In the genomic region with DNA sequence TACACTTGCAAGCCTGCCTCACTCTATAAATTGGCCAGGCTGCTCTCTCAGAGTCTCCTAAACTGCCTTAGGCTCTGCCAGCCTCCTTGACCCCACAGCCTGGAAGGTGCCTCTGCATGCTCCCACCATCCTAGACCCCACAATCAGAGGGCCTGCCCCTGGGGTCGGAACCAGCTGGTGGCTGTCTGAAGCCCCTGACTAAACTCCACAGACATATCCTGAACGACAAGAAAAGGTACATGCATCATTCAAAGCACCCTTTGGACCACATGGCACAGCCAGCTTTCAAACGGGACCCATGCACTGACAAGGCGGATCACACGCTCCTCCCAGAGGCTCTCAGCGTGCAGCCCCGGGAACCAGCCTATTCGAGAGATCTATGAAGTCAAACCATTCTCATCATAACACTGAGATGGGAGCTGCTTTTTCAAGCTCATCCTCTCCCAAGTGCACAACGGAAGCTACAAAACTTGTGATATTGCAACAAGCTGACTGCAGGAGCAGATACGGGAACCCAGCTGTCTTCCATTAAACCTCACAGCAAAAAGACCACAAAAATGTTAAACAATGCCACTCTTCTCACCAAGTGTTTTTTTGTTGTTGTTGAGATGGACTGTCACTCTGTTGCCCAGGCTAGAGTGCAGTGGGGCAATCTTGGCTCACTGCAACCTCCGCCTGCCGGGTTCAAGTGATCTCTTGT, we compare ENCODE assay signal across 30 cellular contexts. TPM values are rescaled to one million over a fixed set of nuclear protein-coding genes. Genes with fewer than 3 reads are reported as not detected.
A peak's percentile ranks its signal among the peaks of the same experiment; 100 is the strongest.
DNase-seq lines count a peak whose midpoint lies in the region; ATAC-seq and TF ChIP-seq lines count a peak whose summit lies in the region.
"Had no signal": no experiment of that assay in that cellular context is flagged by ENCODE, and none has a peak within 500 bp of the region (broad histone marks: within the 10 kb centered on the region; RNA-seq: fewer than 3 reads in every experiment).

No MANE protein-coding gene starts in this region.

- H3K36me3 ChIP-seq in sigmoid colon = no peaks in the 10 kb centered on the region
- H3K36me3 ChIP-seq: gastrocnemius medialis, tibial nerve had no signal

- H3K4me3 ChIP-seq in fibroblast of villous mesenchyme (ENCODE audit: low read depth, low read length) = no peak overlapping the region
- H3K4me3 ChIP-seq in sigmoid colon = no peak overlapping the region
- H3K4me3 ChIP-seq: gastrocnemius medialis, lung, right lobe of liver, tibial nerve had no signal

- H3K4me1 ChIP-seq in sigmoid colon = no peaks in the 10 kb centered on the region
- H3K4me1 ChIP-seq: parathyroid adenoma had no signal

- intact Hi-C loops in sigmoid colon (cut with DNase I) = no loop called here

- peaks cover 10 to 47% (median 17%) of the 10 kb centered on the region in 3 donors for H3K27me3 ChIP-seq in sigmoid colon
- H3K27me3 ChIP-seq: right lobe of liver had no signal

- ATAC-seq in HG03571 (IDR thresholded peaks at IDR 0.05; ENCODE audit: unreplicated experiment) = no peak
- ATAC-seq in HG03439 (IDR thresholded peaks at IDR 0.05; ENCODE audit: unreplicated experiment) = no peak
- ATAC-seq: gastrocnemius medialis, natural killer cell had no signal

- no peak for TF ChIP-seq EP300 in sigmoid colon (IDR thresholded peaks at IDR 0.05)

- TF ChIP-seq CTCF in fibroblast of villous mesenchyme (IDR thresholded peaks at IDR 0.05; ENCODE audit: insufficient read depth, low read depth, low read length) (no peak), sigmoid colon (IDR thresholded peaks at IDR 0.05) (no peak)

- WGBS in sigmoid colon, 2 donors = 86 to 90% methylated on average over 12 of the region's 12 CpGs

- TF ChIP-seq POLR2A in sigmoid colon (IDR thresholded peaks at IDR 0.05) = no peak

- peak; percentile 69 for DNase-seq in GM03348 (ENCODE audit: low spot score)
- DNase-seq in RPMI7951 (ENCODE audit: low read depth) = peak; percentile 28
- DNase-seq in fibroblast of villous mesenchyme (ENCODE audit: low read depth) = peak; percentile 95
- peak; percentile 44 for DNase-seq in sigmoid colon
- DNase-seq in mucosa of gallbladder (ENCODE audit: low spot score) = no peak
- no peak for DNase-seq in Ammon's horn (ENCODE audit: low spot score)
- DNase-seq: activated CD4-positive, alpha-beta T cell treated with anti-CD3 and anti-CD28 coated beads, Interleukin-2, amount 10 ng/mL, durations not matched to agents 7 days and 5 days; activated CD8-positive, alpha-beta memory T cell treated with anti-CD3 and anti-CD28 coated beads, Interleukin-2, amount 50 U/mL, for 48 hours; activated gamma-delta T cell; amniotic stem cell; COR-L47; gastrocnemius medialis; hypothalamus; kidney; MM.1S; natural killer cell; NCI-H1436; NCI-H82; SIG-M5; stimulated activated CD4-positive, alpha-beta T cell treated with anti-CD3 and anti-CD28 coated beads, Interleukin-1b, Interleukin-23, amount 100 ng/mL, for 48 hours; stimulated activated naive CD4-positive, alpha-beta T cell had no signal

- no peak overlapping the region for H3K27ac ChIP-seq in sigmoid colon
- H3K27ac ChIP-seq: gastrocnemius medialis, HL-60, parathyroid adenoma, right lobe of liver, tibial nerve had no signal

- no peaks in the 10 kb centered on the region for H3K9me3 ChIP-seq in sigmoid colon
- H3K9me3 ChIP-seq: gastrocnemius medialis, right lobe of liver had no signal

RNA-seq across cellular contexts. Expression of gene SHANK2, which starts 8.1 kb away (rescaled TPM):
- under 0.01 and 0.10 TPM in 2 replicates for total RNA-seq in RPMI7951 (2014; rRNA removed; shearing (Covaris generic))
- total RNA-seq in fibroblast of villous mesenchyme = 0.86 and 0.97 TPM in 2 replicates
- total RNA-seq in sigmoid colon = 10 to 100 TPM in 3 of 4 donors, 1 to 10 TPM in 1; 8.0 to 43.8 (median 16.8) TPM
- 1 to 10 TPM; 3.5 to 4.4 (median 3.6) TPM for polyA plus RNA-seq in sigmoid colon
- total RNA-seq in mucosa of gallbladder = 18.0 TPM
- total RNA-seq: activated CD4-positive, alpha-beta T cell treated with anti-CD3 and anti-CD28 coated beads, Interleukin-2, amount 10 ng/mL, durations not matched to agents 7 days and 5 days; endothelial cell of umbilical vein; T-helper 1 cell treated with Interleukin-12 subunit alpha and Interleukin-12 subunit beta and Interleukin-4 antibody, amounts not matched to agents 30 ng/mL and 1 ng/mL, for 36 hours had no signal
- polyA plus RNA-seq: endothelial cell of umbilical vein had no signal

Comparison
In these comparisons a context has a peak if more than half of its experiments do, and no peak if none do; other contexts are left out.
1. DNase-seq: peak in GM03348 (single experiment), RPMI7951 (single experiment), fibroblast of villous mesenchyme (single experiment) and sigmoid colon (single experiment); none in mucosa of gallbladder (single experiment) and Ammon's horn (single experiment).